ENCODE assay signal across 13 cellular contexts in the genomic region with DNA sequence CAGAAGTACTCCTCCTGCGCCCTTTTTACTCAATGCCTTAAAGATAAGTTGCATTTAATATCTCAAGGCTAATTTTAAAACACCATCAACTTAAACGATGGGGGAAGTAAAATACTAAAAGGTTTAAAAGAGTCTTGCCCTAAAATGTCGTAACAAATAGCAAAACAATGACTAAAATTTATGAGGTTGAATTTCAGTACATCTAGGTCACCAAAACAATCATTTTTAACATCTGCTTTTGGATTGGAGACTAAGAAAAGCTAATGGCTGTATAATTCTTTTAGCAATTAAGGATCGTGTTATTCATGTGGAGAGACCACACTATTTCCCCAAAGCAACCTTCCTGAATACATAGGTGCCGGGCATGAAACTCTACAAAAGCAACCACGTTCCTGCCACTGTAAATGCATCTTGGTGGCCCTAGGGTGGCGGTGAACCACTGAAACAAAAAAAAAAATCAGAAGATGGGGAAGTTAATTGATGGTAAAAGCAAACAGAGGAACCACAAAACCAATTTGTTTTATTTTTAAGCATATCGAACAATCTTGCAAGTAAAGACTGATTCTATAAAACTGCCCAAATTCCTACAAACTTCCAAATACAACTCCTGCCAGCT. TPM values are rescaled to one million over a fixed set of nuclear protein-coding genes. Genes with fewer than 3 reads are reported as not detected.
DNase-seq lines count a peak whose midpoint lies in the region; ATAC-seq and TF ChIP-seq lines count a peak whose summit lies in the region.
"Had no signal": no experiment of that assay in that cellular context is flagged by ENCODE, and none has a peak within 500 bp of the region (broad histone marks: within the 10 kb centered on the region; RNA-seq: fewer than 3 reads in every experiment).

No MANE protein-coding gene starts in this region.

- H3K9me3 Mint-ChIP-seq in activated naive CD4-positive, alpha-beta T cell treated with anti-CD3 and anti-CD28 coated beads, Interleukin-2, amount 50 U/mL, for 24 hours: no peaks in the 10 kb centered on the region
- H3K9me3 Mint-ChIP-seq in activated naive CD4-positive, alpha-beta T cell treated with anti-CD3 and anti-CD28 coated beads, Interleukin-2, amount 10 ng/mL, durations not matched to agents 7 days and 5 days: no peaks in the 10 kb centered on the region
- H3K9me3 Mint-ChIP-seq in stimulated activated naive CD8-positive, alpha-beta T cell treated with anti-CD3 and anti-CD28 coated beads, Interleukin-15, amount 100 ng/mL, for 72 hours: no peaks in the 10 kb centered on the region

- intact Hi-C loops in PC-9 (cut with micrococcal nuclease; ENCODE audit: unreplicated experiment): no loop called here
- intact Hi-C loops in ovary (cut with DNase I): no loop called here

- H4K20me1 ChIP-seq in PC-9 (ENCODE audit: insufficient read depth) (peaks cover 59% of the 10 kb centered on the region), fibroblast of lung (ENCODE audit: control insufficient read depth, extremely low read depth, insufficient read depth, low read length) (no peaks in the 10 kb centered on the region)

- no peak overlapping the region for H3K4me3 ChIP-seq in PC-9
- no peak overlapping the region for H3K4me3 ChIP-seq in fibroblast of lung (replicated peaks in 1 of 4; ENCODE audit: control extremely low read depth in 1 of 4, insufficient read depth in 1 of 4, low read depth in 3 of 4, low read length in 4 of 4)
- H3K4me3 ChIP-seq in ovary: no peak overlapping the region

- no peak overlapping the region for H3K4me2 ChIP-seq in PC-9
- H3K4me2 ChIP-seq in fibroblast of lung (ENCODE audit: extremely low read depth, insufficient read depth, low read length): no peak overlapping the region

- peak; percentile 65 for ATAC-seq in stimulated activated naive CD8-positive, alpha-beta T cell treated with anti-CD3 and anti-CD28 coated beads, Interleukin-15, amount 100 ng/mL, for 72 hours

- H3K4me1 ChIP-seq in PC-9 (replicated peaks; ENCODE audit: insufficient read depth) (peaks cover 32% of the 10 kb centered on the region), fibroblast of lung (ENCODE audit: control insufficient read depth, extremely low read depth, insufficient read depth, low read length) (peaks cover 24% of the 10 kb centered on the region), ovary (ENCODE audit: insufficient read depth) (peaks cover 11% of the 10 kb centered on the region)

- no peaks in the 10 kb centered on the region for H3K9me2 ChIP-seq in PC-9 (ENCODE audit: insufficient read depth)

- H3K79me2 ChIP-seq in PC-9 (ENCODE audit: low read depth) (peaks cover 97% of the 10 kb centered on the region), fibroblast of lung (ENCODE audit: control insufficient read depth, insufficient read depth, low read length) (peaks cover 80% of the 10 kb centered on the region)

- BruUV-seq in PC-9 (replicated peaks; lab: Mats Ljungman, UMichigan): no TSS peak

- no peak for TF ChIP-seq EP300 in ovary (IDR thresholded peaks at IDR 0.05)

- peaks cover 5% of the 10 kb centered on the region for H3K36me3 Mint-ChIP-seq in activated naive CD4-positive, alpha-beta T cell treated with anti-CD3 and anti-CD28 coated beads, Interleukin-2, amount 50 U/mL, for 24 hours
- H3K36me3 Mint-ChIP-seq in activated naive CD4-positive, alpha-beta T cell treated with anti-CD3 and anti-CD28 coated beads, Interleukin-2, amount 10 ng/mL, durations not matched to agents 7 days and 5 days: peaks cover 32% of the 10 kb centered on the region

- 23 to 28% (median 25%) methylated on average over 8 of the region's 8 CpGs for WGBS in ovary, 3 donors

- no peak for TF ChIP-seq CTCF in PC-9 (conservative IDR thresholded peaks at IDR 0.05)
- TF ChIP-seq CTCF in fibroblast of lung (conservative IDR thresholded peaks at IDR 0.05 in 1 of 2, IDR thresholded peaks at IDR 0.05 in 1 of 2; ENCODE audit: low read depth in 1 of 2, low read length in 2 of 2): no peak
- no peak for TF ChIP-seq CTCF in ovary (IDR thresholded peaks at IDR 0.05)

- peak overlapping the region; percentile 26 for H3K4me3 Mint-ChIP-seq in activated naive CD4-positive, alpha-beta T cell treated with anti-CD3 and anti-CD28 coated beads, Interleukin-2, amount 50 U/mL, for 24 hours
- no peak overlapping the region for H3K4me3 Mint-ChIP-seq in activated naive CD4-positive, alpha-beta T cell treated with anti-CD3 and anti-CD28 coated beads, Interleukin-2, amount 10 ng/mL, durations not matched to agents 7 days and 5 days
- peak overlapping the region; percentile 27 to 58 for H3K4me3 Mint-ChIP-seq in stimulated activated naive CD8-positive, alpha-beta T cell treated with anti-CD3 and anti-CD28 coated beads, Interleukin-15, amount 100 ng/mL, for 72 hours

- CTCF ChIA-PET in activated naive CD4-positive, alpha-beta T cell treated with anti-CD3 and anti-CD28 coated beads, Interleukin-2, amount 10 ng/mL, durations not matched to agents 7 days and 5 days (lab: Charles Lee): no interaction called here
- CTCF ChIA-PET in PC-9 (lab: Charles Lee): no interaction called here

- peaks cover 85% of the 10 kb centered on the region for H3K4me1 Mint-ChIP-seq in activated naive CD4-positive, alpha-beta T cell treated with anti-CD3 and anti-CD28 coated beads, Interleukin-2, amount 50 U/mL, for 24 hours
- peaks cover 63% of the 10 kb centered on the region for H3K4me1 Mint-ChIP-seq in activated naive CD4-positive, alpha-beta T cell treated with anti-CD3 and anti-CD28 coated beads, Interleukin-2, amount 10 ng/mL, durations not matched to agents 7 days and 5 days
- peaks cover 82% of the 10 kb centered on the region for H3K4me1 Mint-ChIP-seq in stimulated activated naive CD8-positive, alpha-beta T cell treated with anti-CD3 and anti-CD28 coated beads, Interleukin-15, amount 100 ng/mL, for 72 hours

- POLR2A ChIA-PET in PC-9 (lab: Charles Lee; ENCODE audit: unreplicated experiment): no interaction called here

- no peak overlapping the region for H3K9ac ChIP-seq in fibroblast of lung (ENCODE audit: insufficient read depth, low read length)

- TF ChIP-seq POLR2A in ovary (IDR thresholded peaks at IDR 0.05): no peak

- H3K36me3 ChIP-seq in PC-9 (ENCODE audit: low read depth) (0 out of 2 replicates have a peak, but pooled peaks cover 4% of the 10 kb centered on the region), fibroblast of lung (ENCODE audit: control insufficient read depth, insufficient read depth, low read length) (no peaks in the 10 kb centered on the region), ovary (no peaks in the 10 kb centered on the region)

- H3K27ac ChIP-seq in PC-9: peak overlapping the region; percentile 9; the same call in 1 of the 2 replicates
- H3K27ac ChIP-seq in fibroblast of lung (ENCODE audit: insufficient read depth, low read length): peak overlapping the region; percentile 4
- H3K27ac ChIP-seq in ovary: no peak overlapping the region

- no peak for DNase-seq in activated naive CD4-positive, alpha-beta T cell treated with anti-CD3 and anti-CD28 coated beads, Interleukin-2, amount 10 ng/mL, durations not matched to agents 7 days and 5 days
- no peak for DNase-seq in PC-9
- DNase-seq in fibroblast of lung (ENCODE audit: low read depth in 2 of 2): peak in 1 of 2 donors; percentile 32
- DNase-seq in stimulated activated naive CD8-positive, alpha-beta T cell treated with anti-CD3 and anti-CD28 coated beads, Interleukin-15, amount 100 ng/mL, for 72 hours: peak in 1 of 2 donors; percentile 19
- no peak for DNase-seq in NCI-H128 (lab: John Stamatoyannopoulos, UW; ENCODE audit: unreplicated experiment)
- DNase-seq in ovary: no peak
- no peak for DNase-seq in SHP77 (lab: John Stamatoyannopoulos, UW)
- DNase-seq: activated gamma-delta T cell, NCI-H146, nucleus accumbens, SW 1271 had no signal

- H3K27ac Mint-ChIP-seq in activated naive CD4-positive, alpha-beta T cell treated with anti-CD3 and anti-CD28 coated beads, Interleukin-2, amount 50 U/mL, for 24 hours: peak overlapping the region; percentile 91
- no peak overlapping the region for H3K27ac Mint-ChIP-seq in activated naive CD4-positive, alpha-beta T cell treated with anti-CD3 and anti-CD28 coated beads, Interleukin-2, amount 10 ng/mL, durations not matched to agents 7 days and 5 days
- H3K27ac Mint-ChIP-seq in stimulated activated naive CD8-positive, alpha-beta T cell treated with anti-CD3 and anti-CD28 coated beads, Interleukin-15, amount 100 ng/mL, for 72 hours: peak overlapping the region in 1 of 2 donors; percentile 66

- H3K9me3 ChIP-seq in PC-9 (ENCODE audit: insufficient read depth, low read depth): no peaks in the 10 kb centered on the region
- no peaks in the 10 kb centered on the region for H3K9me3 ChIP-seq in fibroblast of lung (ENCODE audit: control insufficient read depth, insufficient read depth, low read depth, low read length)
- H3K9me3 ChIP-seq in ovary: no peaks in the 10 kb centered on the region

- H3K27me3 Mint-ChIP-seq in activated naive CD4-positive, alpha-beta T cell treated with anti-CD3 and anti-CD28 coated beads, Interleukin-2, amount 50 U/mL, for 24 hours: no peaks in the 10 kb centered on the region
- H3K27me3 Mint-ChIP-seq in activated naive CD4-positive, alpha-beta T cell treated with anti-CD3 and anti-CD28 coated beads, Interleukin-2, amount 10 ng/mL, durations not matched to agents 7 days and 5 days: no peaks in the 10 kb centered on the region
- no peaks in the 10 kb centered on the region for H3K27me3 Mint-ChIP-seq in stimulated activated naive CD8-positive, alpha-beta T cell treated with anti-CD3 and anti-CD28 coated beads, Interleukin-15, amount 100 ng/mL, for 72 hours

- H2AFZ ChIP-seq in PC-9 (no peak overlapping the region), fibroblast of lung (ENCODE audit: low read length) (no peak overlapping the region)

- H3F3A ChIP-seq in PC-9 (ENCODE audit: insufficient read depth, low read depth): peaks cover 46% of the 10 kb centered on the region

- H3K27me3 ChIP-seq in PC-9 (ENCODE audit: insufficient read depth, low read depth) (no peaks in the 10 kb centered on the region), fibroblast of lung (ENCODE audit: control insufficient read depth, insufficient read depth, low read length) (no peaks in the 10 kb centered on the region), ovary (no peaks in the 10 kb centered on the region)

RNA-seq across cellular contexts. Expression of gene CELF1, which starts 45.8 kb away (rescaled TPM):
- total RNA-seq in PC-9 (2021) (115 and 165 TPM in 2 replicates), fibroblast of lung (74.2 and 100 TPM in 2 replicates), ovary (100 to 1,000 TPM in 1 of 7 donors, 10 to 100 TPM in 6; 64.0 to 109 (median 74.9) TPM)
- polyA plus RNA-seq in fibroblast of lung (72.6 and 81.1 TPM in 2 replicates), ovary (10 to 100 TPM; 25.0 to 48.3 TPM)
- 30.6 and 38.4 TPM in 2 replicates for polyA plus RNA-seq in fibroblast of lung (2012)
- polyA minus RNA-seq in fibroblast of lung (ENCODE audit: low replicate concordance): 116 and 194 TPM in 2 replicates

RNA-seq across cellular contexts. Expression of gene RAPSN, which starts 58.2 kb away (rescaled TPM):
- 5.4 and 7.3 TPM in 2 replicates for total RNA-seq in PC-9 (2021)
- total RNA-seq in fibroblast of lung: under 0.01 and 0.17 TPM in 2 replicates
- not detected in 2 replicates for polyA plus RNA-seq in fibroblast of lung
- 0.07 TPM in 1 of 2 replicates, not detected in the other for polyA plus RNA-seq in fibroblast of lung (2012)
- not detected in 2 replicates for polyA minus RNA-seq in fibroblast of lung (ENCODE audit: low replicate concordance)
- under 1 TPM in 3 of 7 donors, not detected in 4; 0.23 to 0.43 (median 0.32) TPM for total RNA-seq in ovary
- under 1 TPM in 1 of 2 donors, not detected in 1; 0.08 TPM for polyA plus RNA-seq in ovary
- total RNA-seq: glomerular endothelial cell had no signal

RNA-seq across cellular contexts. Expression of gene PTPMT1, which starts 58.3 kb away (rescaled TPM):
- 74.8 and 79.0 TPM in 2 replicates for total RNA-seq in PC-9 (2021)
- 58.6 and 84.9 TPM in 2 replicates for total RNA-seq in fibroblast of lung
- polyA plus RNA-seq in fibroblast of lung: 47.8 and 55.4 TPM in 2 replicates
- polyA plus RNA-seq in fibroblast of lung (2012): 63.1 and 71.9 TPM in 2 replicates
- 12.2 and 20.1 TPM in 2 replicates for polyA minus RNA-seq in fibroblast of lung (ENCODE audit: low replicate concordance)
- 100 to 1,000 TPM in 1 of 7 donors, 10 to 100 TPM in 6; 33.8 to 103 (median 36.7) TPM for total RNA-seq in ovary
- 10 to 100 TPM; 51.0 to 60.7 TPM for polyA plus RNA-seq in ovary

Comparison
In these comparisons a context has a peak if more than half of its experiments do, and no peak if none do; other contexts are left out.
1. H3K27ac ChIP-seq: peak in PC-9 (single experiment) and fibroblast of lung (single experiment); none in ovary (0 of 2).